Comparison of ENCODE assay signal across 20 cellular contexts in genomic region chr9:14303526-14303925, GRCh38. TPM values are rescaled to one million over a fixed set of nuclear protein-coding genes. Genes with fewer than 3 reads are reported as not detected.
A peak's percentile ranks its signal among the peaks of the same experiment; 100 is the strongest.
DNase-seq lines count a peak whose midpoint lies in the region; ATAC-seq and TF ChIP-seq lines count a peak whose summit lies in the region.
"Had no signal": no experiment of that assay in that cellular context is flagged by ENCODE, and none has a peak within 500 bp of the region (broad histone marks: within the 10 kb centered on the region; RNA-seq: fewer than 3 reads in every experiment).

No MANE protein-coding gene starts in this region.

- H3K4me2 ChIP-seq in mesendoderm (ENCODE audit: low read length): no peak overlapping the region

- no peak overlapping the region for H2BK15ac ChIP-seq in mesendoderm (replicated peaks; ENCODE audit: low read depth)

- no peak overlapping the region for H2AK5ac ChIP-seq in mesendoderm (ENCODE audit: low read length)

- DNase-seq in right cardiac atrium (no peak), heart right ventricle (no peak), dorsolateral prefrontal cortex (peak in 9 of 10 donors; percentile 64 to 95 (median 86)), nucleus accumbens (lab: John Stamatoyannopoulos, UW) (peak in 49 of 56 donors; percentile 11 to 92 (median 77)), mesendoderm (no peak), posterior vena cava (ENCODE audit: low spot score) (no peak)
- DNase-seq: activated CD4-positive, alpha-beta T cell treated with anti-CD3 and anti-CD28 coated beads, Interleukin-2, amount 10 ng/mL, durations not matched to agents 7 days and 5 days; foreskin melanocyte; GM23248; KG1; NCI-H187 treated with DMSO at 0.1 percent for 48 hours; T-helper 2 cell; thyroid gland had no signal

- H3K36me3 ChIP-seq in heart right ventricle: peaks cover 0 to 43% (median 6%) of the 10 kb centered on the region in 9 donors
- no peaks in the 10 kb centered on the region for H3K36me3 ChIP-seq in mesendoderm (ENCODE audit: control insufficient read depth, insufficient read depth, low read length)

- WGBS in right cardiac atrium: 82% methylated on average over 9 of the region's 9 CpGs
- WGBS in heart right ventricle, 2 donors: 74 to 75% methylated on average over 9 of the region's 9 CpGs
- no CpG with 5 or more reads among the region's 9 CpGs for WGBS in mesendoderm (ENCODE audit: extremely low coverage, insufficient coverage, low lambda C conversion rate)

- no peak overlapping the region for H3K4ac ChIP-seq in mesendoderm (ENCODE audit: low read depth, low read length)

- H3K56ac ChIP-seq in mesendoderm (ENCODE audit: low read length): no peak overlapping the region

- peaks cover 2% of the 10 kb centered on the region for H3K79me2 ChIP-seq in mesendoderm (ENCODE audit: control insufficient read depth, insufficient read depth, low read length)

- no peaks in the 10 kb centered on the region for H3K79me1 ChIP-seq in mesendoderm (ENCODE audit: low read length)

- H3K27me3 ChIP-seq in right cardiac atrium (ENCODE audit: control insufficient read depth, insufficient read depth): no peaks in the 10 kb centered on the region
- H3K27me3 ChIP-seq in heart right ventricle: no peaks in the 10 kb centered on the region
- no peaks in the 10 kb centered on the region for H3K27me3 ChIP-seq in dorsolateral prefrontal cortex
- no peaks in the 10 kb centered on the region for H3K27me3 ChIP-seq in mesendoderm (ENCODE audit: insufficient read depth, low read length, poor library complexity)
- H3K27me3 ChIP-seq: cardiac muscle cell, thyroid gland had no signal

- H3K23ac ChIP-seq in mesendoderm (ENCODE audit: low read length): no peak overlapping the region

- TF ChIP-seq CTCF in heart right ventricle (IDR thresholded peaks at IDR 0.05) (no peak), dorsolateral prefrontal cortex (IDR thresholded peaks at IDR 0.05 in 54 of 56, conservative IDR thresholded peaks at IDR 0.05 in 2 of 56; ENCODE audit: low read depth in 1 of 56, partially characterized antibody in 56 of 56) (peak in 5 of 56 donors; percentile 9 to 31 (median 15))

- no peak overlapping the region for H2BK120ac ChIP-seq in mesendoderm (ENCODE audit: low read depth, low read length)

- H3K4me3 ChIP-seq in right cardiac atrium (ENCODE audit: low read length) (no peak overlapping the region), heart right ventricle (no peak overlapping the region), dorsolateral prefrontal cortex (peak overlapping the region in 56 of 59 donors; percentile 2 to 92 (median 40)), mesendoderm (ENCODE audit: low read length) (no peak overlapping the region)
- H3K4me3 ChIP-seq: cardiac muscle cell, GM23248, SK-N-MC, thyroid gland had no signal

- H3K4me1 ChIP-seq in right cardiac atrium (ENCODE audit: control insufficient read depth, insufficient read depth, low read length) (peaks cover 12% of the 10 kb centered on the region), heart right ventricle (peaks cover 23 to 100% (median 92%) of the 10 kb centered on the region in 9 donors), mesendoderm (ENCODE audit: control insufficient read depth, low read depth, low read length) (peaks cover 7% of the 10 kb centered on the region)

- no peak overlapping the region for H4K5ac ChIP-seq in mesendoderm (ENCODE audit: low read length)

- no peak overlapping the region for H4K8ac ChIP-seq in mesendoderm (ENCODE audit: low read depth, low read length)

- H3K18ac ChIP-seq in mesendoderm (ENCODE audit: low read length): no peak overlapping the region

- H3K27ac ChIP-seq in right cardiac atrium (ENCODE audit: low read length): peak overlapping the region; percentile 17
- H3K27ac ChIP-seq in heart right ventricle: peak overlapping the region in 3 of 10 donors; percentile 4 to 100 (median 10)
- peak overlapping the region in 58 of 59 donors; percentile 58 to 98 (median 92) for H3K27ac ChIP-seq in dorsolateral prefrontal cortex
- H3K27ac ChIP-seq in temporal lobe (ENCODE audit: low read depth, low read length): peak overlapping the region; percentile 87
- no peak overlapping the region for H3K27ac ChIP-seq in mesendoderm (ENCODE audit: low read depth, low read length)
- H3K27ac ChIP-seq: C4-2B, cardiac muscle cell, GM23248, SK-N-MC, thyroid gland had no signal

- H2BK5ac ChIP-seq in mesendoderm (ENCODE audit: low read length): no peak overlapping the region

- no peak overlapping the region for H3K9ac ChIP-seq in mesendoderm (ENCODE audit: low read length)
- H3K9ac ChIP-seq: GM23248 had no signal

- intact Hi-C loops in right cardiac atrium (cut with DNase I): loop anchor here in 1 of 4 donors (10.0 kb wide), 1 partner anchor 99 kb away; no protein-coding TSS in a partner anchor
- intact Hi-C loops in heart right ventricle (cut with DNase I): loop anchor here in 3 of 10 donors (5.0 to 10.0 kb wide), 2 partner anchors 41 to 49 kb away; no protein-coding TSS in a partner anchor
- intact Hi-C loops in dorsolateral prefrontal cortex (cut with DNase I): loop anchor here (5.0 to 10.0 kb wide), 3 partner anchors 41 to 101 kb away; no protein-coding TSS in a partner anchor
- intact Hi-C loops in posterior vena cava (cut with DNase I): loop anchor here in 1 of 2 donors (10.0 kb wide), 3 partner anchors 89 to 179 kb away; no protein-coding TSS in a partner anchor

- H3K9me3 ChIP-seq in right cardiac atrium (ENCODE audit: control insufficient read depth, low read length): no peaks in the 10 kb centered on the region
- no peaks in the 10 kb centered on the region for H3K9me3 ChIP-seq in heart right ventricle
- H3K9me3 ChIP-seq: thyroid gland had no signal

- ATAC-seq in right cardiac atrium (no peak), heart right ventricle (no peak), GM21360 (IDR thresholded peaks at IDR 0.05; ENCODE audit: unreplicated experiment) (no peak)
- ATAC-seq: stimulated activated effector memory CD8-positive, alpha-beta T cell treated with anti-CD3 and anti-CD28 coated beads, Interleukin-12 subunit alpha, Interleukin-12 subunit beta, amount 100 ng/mL, for 72 hours had no signal

RNA-seq across cellular contexts. Expression of gene NFIB, which starts 10.4 kb away (rescaled TPM):
- total RNA-seq in right cardiac atrium (100 to 1,000 TPM; 125 to 143 (median 134) TPM), heart right ventricle (100 to 1,000 TPM in 9 of 10 donors, 10 to 100 TPM in 1; 96.8 to 145 (median 126) TPM), dorsolateral prefrontal cortex (100 to 1,000 TPM in 28 of 120 experiments, 10 to 100 TPM in 92; 57.4 to 185 (median 86.8) TPM), temporal lobe (139 TPM), posterior vena cava (100 to 1,000 TPM; 230 to 305 TPM)
- polyA plus RNA-seq in right cardiac atrium (22.5 TPM), heart right ventricle (10 to 100 TPM; 16.7 to 37.2 TPM)
- polyA plus RNA-seq in mesendoderm (2013, experiment 1 of 2): 1.8 TPM
- 1.5 TPM for polyA plus RNA-seq in mesendoderm (2013, experiment 2 of 2)
- total RNA-seq: activated CD4-positive, alpha-beta T cell treated with anti-CD3 and anti-CD28 coated beads, Interleukin-2, amount 10 ng/mL, durations not matched to agents 7 days and 5 days; activated T-helper 2 cell treated with anti-CD3 and anti-CD28 coated beads, Interferon-gamma antibody, Interleukin-2, Interleukin-4, amounts not matched to agents 10 μg/mL and 5 μg/mL and 100 μg/mL, durations not matched to agents 14 hours and 24 hours and 36 hours had no signal

Comparison
In these comparisons a context has a peak if more than half of its experiments do, and no peak if none do; other contexts are left out.
1. DNase-seq: peak in dorsolateral prefrontal cortex (9 of 10) and nucleus accumbens (49 of 56); none in right cardiac atrium (0 of 3), heart right ventricle (0 of 2), mesendoderm (single experiment) and posterior vena cava (single experiment).
2. H3K4me3 ChIP-seq: peak in dorsolateral prefrontal cortex (56 of 59); none in right cardiac atrium (single experiment), heart right ventricle (0 of 10) and mesendoderm (single experiment).